Comparison of ENCODE assay signal across 1 cellular context in the genomic region with DNA sequence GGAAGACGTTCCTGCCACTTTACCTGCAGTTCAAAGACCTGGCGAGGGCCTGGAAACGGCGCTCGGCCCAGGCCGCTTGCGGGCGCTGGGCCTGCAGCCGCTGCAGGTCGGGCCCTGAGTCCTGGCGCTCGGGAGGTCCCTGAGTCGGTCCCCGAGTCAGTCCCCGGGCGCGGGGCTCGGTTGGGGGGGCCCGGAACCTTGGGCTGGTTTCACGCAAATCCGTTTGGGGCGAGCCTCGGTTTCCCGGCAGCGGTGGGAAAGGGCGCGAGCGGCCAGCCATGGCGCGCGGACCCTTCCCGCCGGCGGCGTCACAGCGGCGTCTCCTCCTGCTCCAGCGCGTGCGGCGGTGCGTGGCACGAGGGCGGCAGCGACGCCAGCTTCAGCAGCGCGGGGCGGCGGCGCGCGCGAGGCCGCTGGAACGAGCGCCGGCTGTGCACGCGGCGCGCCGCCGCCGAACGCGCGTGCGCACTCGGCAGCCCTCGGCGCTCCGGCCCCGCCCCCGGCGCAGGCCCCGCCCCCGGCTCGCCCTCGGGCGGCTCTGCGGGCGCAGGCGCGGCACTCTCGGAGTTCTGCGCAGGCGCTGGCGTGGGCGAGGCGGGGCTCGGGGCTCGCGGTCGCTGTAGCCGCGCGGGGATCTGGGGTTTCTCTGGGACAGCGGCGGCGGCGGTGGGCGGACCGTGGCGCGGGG.
TF ChIP-seq lines count a peak whose summit lies in the region.

No MANE protein-coding gene starts in this region.

TF ChIP-seq in HepG2, 621 proteins besides CTCF, POLR2A, EP300 and RAD21 (continued from another document and continues in another):
- TF ChIP-seq, protein P1, sequence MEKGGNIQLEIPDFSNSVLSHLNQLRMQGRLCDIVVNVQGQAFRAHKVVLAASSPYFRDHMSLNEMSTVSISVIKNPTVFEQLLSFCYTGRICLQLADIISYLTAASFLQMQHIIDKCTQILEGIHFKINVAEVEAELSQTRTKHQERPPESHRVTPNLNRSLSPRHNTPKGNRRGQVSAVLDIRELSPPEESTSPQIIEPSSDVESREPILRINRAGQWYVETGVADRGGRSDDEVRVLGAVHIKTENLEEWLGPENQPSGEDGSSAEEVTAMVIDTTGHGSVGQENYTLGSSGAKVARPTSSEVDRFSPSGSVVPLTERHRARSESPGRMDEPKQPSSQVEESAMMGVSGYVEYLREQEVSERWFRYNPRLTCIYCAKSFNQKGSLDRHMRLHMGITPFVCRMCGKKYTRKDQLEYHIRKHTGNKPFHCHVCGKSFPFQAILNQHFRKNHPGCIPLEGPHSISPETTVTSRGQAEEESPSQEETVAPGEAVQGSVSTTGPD (CRISPR knock-in tag; IDR thresholded peaks at IDR 0.05): no peak
- TF ChIP-seq ZNF678 (CRISPR knock-in tag; IDR thresholded peaks at IDR 0.05): peak; percentile 93; the same call in 1 of the 2 replicates
- TF ChIP-seq ELF1 (CRISPR knock-in tag; IDR thresholded peaks at IDR 0.05): no peak
- TF ChIP-seq ZNF670 (CRISPR knock-in tag; IDR thresholded peaks at IDR 0.05; ENCODE audit: borderline replicate concordance): no peak
- peak; percentile 94; the same call in 1 of the 2 replicates for TF ChIP-seq REL (CRISPR knock-in tag; conservative IDR thresholded peaks at IDR 0.05)
- no peak for TF ChIP-seq NBN (conservative IDR thresholded peaks at IDR 0.05)
- peak; percentile 51 for TF ChIP-seq ZNF496 (CRISPR knock-in tag; IDR thresholded peaks at IDR 0.05; ENCODE audit: insufficient replicate concordance)
- TF ChIP-seq, protein P2, sequence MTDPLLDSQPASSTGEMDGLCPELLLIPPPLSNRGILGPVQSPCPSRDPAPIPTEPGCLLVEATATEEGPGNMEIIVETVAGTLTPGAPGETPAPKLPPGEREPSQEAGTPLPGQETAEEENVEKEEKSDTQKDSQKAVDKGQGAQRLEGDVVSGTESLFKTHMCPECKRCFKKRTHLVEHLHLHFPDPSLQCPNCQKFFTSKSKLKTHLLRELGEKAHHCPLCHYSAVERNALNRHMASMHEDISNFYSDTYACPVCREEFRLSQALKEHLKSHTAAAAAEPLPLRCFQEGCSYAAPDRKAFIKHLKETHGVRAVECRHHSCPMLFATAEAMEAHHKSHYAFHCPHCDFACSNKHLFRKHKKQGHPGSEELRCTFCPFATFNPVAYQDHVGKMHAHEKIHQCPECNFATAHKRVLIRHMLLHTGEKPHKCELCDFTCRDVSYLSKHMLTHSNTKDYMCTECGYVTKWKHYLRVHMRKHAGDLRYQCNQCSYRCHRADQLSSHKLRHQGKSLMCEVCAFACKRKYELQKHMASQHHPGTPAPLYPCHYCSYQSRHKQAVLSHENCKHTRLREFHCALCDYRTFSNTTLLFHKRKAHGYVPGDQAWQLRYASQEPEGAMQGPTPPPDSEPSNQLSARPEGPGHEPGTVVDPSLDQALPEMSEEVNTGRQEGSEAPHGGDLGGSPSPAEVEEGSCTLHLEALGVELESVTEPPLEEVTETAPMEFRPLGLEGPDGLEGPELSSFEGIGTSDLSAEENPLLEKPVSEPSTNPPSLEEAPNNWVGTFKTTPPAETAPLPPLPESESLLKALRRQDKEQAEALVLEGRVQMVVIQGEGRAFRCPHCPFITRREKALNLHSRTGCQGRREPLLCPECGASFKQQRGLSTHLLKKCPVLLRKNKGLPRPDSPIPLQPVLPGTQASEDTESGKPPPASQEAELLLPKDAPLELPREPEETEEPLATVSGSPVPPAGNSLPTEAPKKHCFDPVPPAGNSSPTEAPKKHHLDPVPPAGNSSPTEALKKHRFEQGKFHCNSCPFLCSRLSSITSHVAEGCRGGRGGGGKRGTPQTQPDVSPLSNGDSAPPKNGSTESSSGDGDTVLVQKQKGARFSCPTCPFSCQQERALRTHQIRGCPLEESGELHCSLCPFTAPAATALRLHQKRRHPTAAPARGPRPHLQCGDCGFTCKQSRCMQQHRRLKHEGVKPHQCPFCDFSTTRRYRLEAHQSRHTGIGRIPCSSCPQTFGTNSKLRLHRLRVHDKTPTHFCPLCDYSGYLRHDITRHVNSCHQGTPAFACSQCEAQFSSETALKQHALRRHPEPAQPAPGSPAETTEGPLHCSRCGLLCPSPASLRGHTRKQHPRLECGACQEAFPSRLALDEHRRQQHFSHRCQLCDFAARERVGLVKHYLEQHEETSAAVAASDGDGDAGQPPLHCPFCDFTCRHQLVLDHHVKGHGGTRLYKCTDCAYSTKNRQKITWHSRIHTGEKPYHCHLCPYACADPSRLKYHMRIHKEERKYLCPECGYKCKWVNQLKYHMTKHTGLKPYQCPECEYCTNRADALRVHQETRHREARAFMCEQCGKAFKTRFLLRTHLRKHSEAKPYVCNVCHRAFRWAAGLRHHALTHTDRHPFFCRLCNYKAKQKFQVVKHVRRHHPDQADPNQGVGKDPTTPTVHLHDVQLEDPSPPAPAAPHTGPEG (CRISPR knock-in tag; IDR thresholded peaks at IDR 0.05): peak; percentile 82; the same call in 1 of the 2 replicates
- TF ChIP-seq JUN (CRISPR knock-in tag; IDR thresholded peaks at IDR 0.05): no peak
- no peak for TF ChIP-seq STAG1 (CRISPR knock-in tag; IDR thresholded peaks at IDR 0.05)
- TF ChIP-seq, protein P3, sequence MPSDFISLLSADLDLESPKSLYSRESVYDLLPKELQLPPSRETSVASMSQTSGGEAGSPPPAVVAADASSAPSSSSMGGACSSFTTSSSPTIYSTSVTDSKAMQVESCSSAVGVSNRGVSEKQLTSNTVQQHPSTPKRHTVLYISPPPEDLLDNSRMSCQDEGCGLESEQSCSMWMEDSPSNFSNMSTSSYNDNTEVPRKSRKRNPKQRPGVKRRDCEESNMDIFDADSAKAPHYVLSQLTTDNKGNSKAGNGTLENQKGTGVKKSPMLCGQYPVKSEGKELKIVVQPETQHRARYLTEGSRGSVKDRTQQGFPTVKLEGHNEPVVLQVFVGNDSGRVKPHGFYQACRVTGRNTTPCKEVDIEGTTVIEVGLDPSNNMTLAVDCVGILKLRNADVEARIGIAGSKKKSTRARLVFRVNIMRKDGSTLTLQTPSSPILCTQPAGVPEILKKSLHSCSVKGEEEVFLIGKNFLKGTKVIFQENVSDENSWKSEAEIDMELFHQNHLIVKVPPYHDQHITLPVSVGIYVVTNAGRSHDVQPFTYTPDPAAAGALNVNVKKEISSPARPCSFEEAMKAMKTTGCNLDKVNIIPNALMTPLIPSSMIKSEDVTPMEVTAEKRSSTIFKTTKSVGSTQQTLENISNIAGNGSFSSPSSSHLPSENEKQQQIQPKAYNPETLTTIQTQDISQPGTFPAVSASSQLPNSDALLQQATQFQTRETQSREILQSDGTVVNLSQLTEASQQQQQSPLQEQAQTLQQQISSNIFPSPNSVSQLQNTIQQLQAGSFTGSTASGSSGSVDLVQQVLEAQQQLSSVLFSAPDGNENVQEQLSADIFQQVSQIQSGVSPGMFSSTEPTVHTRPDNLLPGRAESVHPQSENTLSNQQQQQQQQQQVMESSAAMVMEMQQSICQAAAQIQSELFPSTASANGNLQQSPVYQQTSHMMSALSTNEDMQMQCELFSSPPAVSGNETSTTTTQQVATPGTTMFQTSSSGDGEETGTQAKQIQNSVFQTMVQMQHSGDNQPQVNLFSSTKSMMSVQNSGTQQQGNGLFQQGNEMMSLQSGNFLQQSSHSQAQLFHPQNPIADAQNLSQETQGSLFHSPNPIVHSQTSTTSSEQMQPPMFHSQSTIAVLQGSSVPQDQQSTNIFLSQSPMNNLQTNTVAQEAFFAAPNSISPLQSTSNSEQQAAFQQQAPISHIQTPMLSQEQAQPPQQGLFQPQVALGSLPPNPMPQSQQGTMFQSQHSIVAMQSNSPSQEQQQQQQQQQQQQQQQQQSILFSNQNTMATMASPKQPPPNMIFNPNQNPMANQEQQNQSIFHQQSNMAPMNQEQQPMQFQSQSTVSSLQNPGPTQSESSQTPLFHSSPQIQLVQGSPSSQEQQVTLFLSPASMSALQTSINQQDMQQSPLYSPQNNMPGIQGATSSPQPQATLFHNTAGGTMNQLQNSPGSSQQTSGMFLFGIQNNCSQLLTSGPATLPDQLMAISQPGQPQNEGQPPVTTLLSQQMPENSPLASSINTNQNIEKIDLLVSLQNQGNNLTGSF (CRISPR knock-in tag; IDR thresholded peaks at IDR 0.05): peak; percentile 94
- TF ChIP-seq, protein P4, sequence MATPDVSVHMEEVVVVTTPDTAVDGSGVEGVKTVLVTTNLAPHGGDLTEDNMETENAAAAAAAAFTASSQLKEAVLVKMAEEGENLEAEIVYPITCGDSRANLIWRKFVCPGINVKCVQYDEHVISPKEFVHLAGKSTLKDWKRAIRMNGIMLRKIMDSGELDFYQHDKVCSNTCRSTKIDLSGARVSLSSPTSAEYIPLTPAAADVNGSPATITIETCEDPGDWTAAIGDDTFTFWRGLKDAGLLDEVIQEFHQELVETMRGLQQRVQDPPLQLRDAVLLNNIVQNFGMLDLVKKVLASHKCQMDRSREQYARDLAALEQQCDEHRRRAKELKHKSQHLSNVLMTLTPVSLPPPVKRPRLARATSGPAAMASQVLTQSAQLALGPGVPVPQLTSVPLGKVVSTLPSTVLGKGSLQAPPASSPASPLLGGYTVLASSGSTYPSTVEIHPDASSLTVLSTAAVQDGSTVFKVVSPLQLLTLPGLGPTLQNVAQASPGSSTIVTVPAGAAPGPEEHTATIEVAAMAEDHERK (CRISPR knock-in tag; IDR thresholded peaks at IDR 0.05; ENCODE audit: low read depth): peak; percentile 38; the same call in 1 of the 2 replicates
- no peak for TF ChIP-seq TBP (CRISPR knock-in tag; IDR thresholded peaks at IDR 0.05)
- no peak for TF ChIP-seq SOX6 (IDR thresholded peaks at IDR 0.05)
- no peak for TF ChIP-seq SOX6 (CRISPR knock-in tag; IDR thresholded peaks at IDR 0.05)
- TF ChIP-seq ZFP82 (CRISPR knock-in tag; IDR thresholded peaks at IDR 0.05; ENCODE audit: borderline replicate concordance): no peak
- TF ChIP-seq, protein P5, sequence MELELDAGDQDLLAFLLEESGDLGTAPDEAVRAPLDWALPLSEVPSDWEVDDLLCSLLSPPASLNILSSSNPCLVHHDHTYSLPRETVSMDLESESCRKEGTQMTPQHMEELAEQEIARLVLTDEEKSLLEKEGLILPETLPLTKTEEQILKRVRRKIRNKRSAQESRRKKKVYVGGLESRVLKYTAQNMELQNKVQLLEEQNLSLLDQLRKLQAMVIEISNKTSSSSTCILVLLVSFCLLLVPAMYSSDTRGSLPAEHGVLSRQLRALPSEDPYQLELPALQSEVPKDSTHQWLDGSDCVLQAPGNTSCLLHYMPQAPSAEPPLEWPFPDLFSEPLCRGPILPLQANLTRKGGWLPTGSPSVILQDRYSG (CRISPR knock-in tag; IDR thresholded peaks at IDR 0.05): peak; percentile 99
- peak; percentile 57; the same call in 1 of the 2 replicates for TF ChIP-seq BRD4 (CRISPR knock-in tag; IDR thresholded peaks at IDR 0.05)
- TF ChIP-seq MLLT10 (CRISPR knock-in tag; IDR thresholded peaks at IDR 0.05): no peak
- TF ChIP-seq ZNF382 (CRISPR knock-in tag; IDR thresholded peaks at IDR 0.05; ENCODE audit: borderline replicate concordance): no peak
- no peak for TF ChIP-seq ZNF720 (CRISPR knock-in tag; IDR thresholded peaks at IDR 0.05)
- TF ChIP-seq ZSCAN9 (CRISPR knock-in tag; IDR thresholded peaks at IDR 0.05; ENCODE audit: borderline replicate concordance): peak; percentile 86; the same call in 1 of the 2 replicates
- 0 out of 2 replicates have a peak, but pooled peaks have one; percentile 37 for TF ChIP-seq KLF9 (CRISPR knock-in tag; IDR thresholded peaks at IDR 0.05; ENCODE audit: low read depth)
- TF ChIP-seq, protein P6, sequence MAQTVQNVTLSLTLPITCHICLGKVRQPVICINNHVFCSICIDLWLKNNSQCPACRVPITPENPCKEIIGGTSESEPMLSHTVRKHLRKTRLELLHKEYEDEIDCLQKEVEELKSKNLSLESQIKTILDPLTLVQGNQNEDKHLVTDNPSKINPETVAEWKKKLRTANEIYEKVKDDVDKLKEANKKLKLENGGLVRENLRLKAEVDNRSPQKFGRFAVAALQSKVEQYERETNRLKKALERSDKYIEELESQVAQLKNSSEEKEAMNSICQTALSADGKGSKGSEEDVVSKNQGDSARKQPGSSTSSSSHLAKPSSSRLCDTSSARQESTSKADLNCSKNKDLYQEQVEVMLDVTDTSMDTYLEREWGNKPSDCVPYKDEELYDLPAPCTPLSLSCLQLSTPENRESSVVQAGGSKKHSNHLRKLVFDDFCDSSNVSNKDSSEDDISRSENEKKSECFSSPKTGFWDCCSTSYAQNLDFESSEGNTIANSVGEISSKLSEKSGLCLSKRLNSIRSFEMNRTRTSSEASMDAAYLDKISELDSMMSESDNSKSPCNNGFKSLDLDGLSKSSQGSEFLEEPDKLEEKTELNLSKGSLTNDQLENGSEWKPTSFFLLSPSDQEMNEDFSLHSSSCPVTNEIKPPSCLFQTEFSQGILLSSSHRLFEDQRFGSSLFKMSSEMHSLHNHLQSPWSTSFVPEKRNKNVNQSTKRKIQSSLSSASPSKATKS (CRISPR knock-in tag; IDR thresholded peaks at IDR 0.05): no peak
- TF ChIP-seq, protein P7, sequence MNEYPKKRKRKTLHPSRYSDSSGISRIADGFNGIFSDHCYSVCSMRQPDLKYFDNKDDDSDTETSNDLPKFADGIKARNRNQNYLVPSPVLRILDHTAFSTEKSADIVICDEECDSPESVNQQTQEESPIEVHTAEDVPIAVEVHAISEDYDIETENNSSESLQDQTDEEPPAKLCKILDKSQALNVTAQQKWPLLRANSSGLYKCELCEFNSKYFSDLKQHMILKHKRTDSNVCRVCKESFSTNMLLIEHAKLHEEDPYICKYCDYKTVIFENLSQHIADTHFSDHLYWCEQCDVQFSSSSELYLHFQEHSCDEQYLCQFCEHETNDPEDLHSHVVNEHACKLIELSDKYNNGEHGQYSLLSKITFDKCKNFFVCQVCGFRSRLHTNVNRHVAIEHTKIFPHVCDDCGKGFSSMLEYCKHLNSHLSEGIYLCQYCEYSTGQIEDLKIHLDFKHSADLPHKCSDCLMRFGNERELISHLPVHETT (CRISPR knock-in tag; conservative IDR thresholded peaks at IDR 0.05): no peak
- TF ChIP-seq NAIF1 (CRISPR knock-in tag; IDR thresholded peaks at IDR 0.05; ENCODE audit: borderline replicate concordance): no peak; the same call in 1 of the 2 replicates
- TF ChIP-seq SRSF4 (IDR thresholded peaks at IDR 0.05; ENCODE audit: low read depth, low read length, poor library complexity, severe bottlenecking): no peak
- TF ChIP-seq U2AF2 (IDR thresholded peaks at IDR 0.05; ENCODE audit: low read depth, low read length): no peak
- no peak for TF ChIP-seq SOX13 (IDR thresholded peaks at IDR 0.05)
- TF ChIP-seq SOX13 (CRISPR knock-in tag; conservative IDR thresholded peaks at IDR 0.05 in 1 of 2, IDR thresholded peaks at IDR 0.05 in 1 of 2): peak in 1 of 2 experiments; percentile 18; a peak in 1 of 4 replicates
- TF ChIP-seq, protein P8, sequence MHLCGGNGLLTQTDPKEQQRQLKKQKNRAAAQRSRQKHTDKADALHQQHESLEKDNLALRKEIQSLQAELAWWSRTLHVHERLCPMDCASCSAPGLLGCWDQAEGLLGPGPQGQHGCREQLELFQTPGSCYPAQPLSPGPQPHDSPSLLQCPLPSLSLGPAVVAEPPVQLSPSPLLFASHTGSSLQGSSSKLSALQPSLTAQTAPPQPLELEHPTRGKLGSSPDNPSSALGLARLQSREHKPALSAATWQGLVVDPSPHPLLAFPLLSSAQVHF (CRISPR knock-in tag; IDR thresholded peaks at IDR 0.05): peak; percentile 97
- TF ChIP-seq, protein P9, sequence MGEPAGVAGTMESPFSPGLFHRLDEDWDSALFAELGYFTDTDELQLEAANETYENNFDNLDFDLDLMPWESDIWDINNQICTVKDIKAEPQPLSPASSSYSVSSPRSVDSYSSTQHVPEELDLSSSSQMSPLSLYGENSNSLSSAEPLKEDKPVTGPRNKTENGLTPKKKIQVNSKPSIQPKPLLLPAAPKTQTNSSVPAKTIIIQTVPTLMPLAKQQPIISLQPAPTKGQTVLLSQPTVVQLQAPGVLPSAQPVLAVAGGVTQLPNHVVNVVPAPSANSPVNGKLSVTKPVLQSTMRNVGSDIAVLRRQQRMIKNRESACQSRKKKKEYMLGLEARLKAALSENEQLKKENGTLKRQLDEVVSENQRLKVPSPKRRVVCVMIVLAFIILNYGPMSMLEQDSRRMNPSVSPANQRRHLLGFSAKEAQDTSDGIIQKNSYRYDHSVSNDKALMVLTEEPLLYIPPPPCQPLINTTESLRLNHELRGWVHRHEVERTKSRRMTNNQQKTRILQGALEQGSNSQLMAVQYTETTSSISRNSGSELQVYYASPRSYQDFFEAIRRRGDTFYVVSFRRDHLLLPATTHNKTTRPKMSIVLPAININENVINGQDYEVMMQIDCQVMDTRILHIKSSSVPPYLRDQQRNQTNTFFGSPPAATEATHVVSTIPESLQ (CRISPR knock-in tag; conservative IDR thresholded peaks at IDR 0.05): peak; percentile 75; the same call in 1 of the 2 replicates
